In genomic region chr1:85579619-85580018, GRCh38 we compare ENCODE assay signal across 8 cellular contexts. TPM values are rescaled to one million over a fixed set of nuclear protein-coding genes. Genes with fewer than 3 reads are reported as not detected.
DNase-seq lines count a peak whose midpoint lies in the region; ATAC-seq, FAIRE-seq and TF ChIP-seq lines count a peak whose summit lies in the region.

No MANE protein-coding gene starts in this region.

- peaks cover 8% of the 10 kb centered on the region; the same call in 1 of the 2 replicates for H4K20me1 ChIP-seq in HepG2 (ENCODE audit: insufficient read depth, low read length)

- TF ChIP-seq RAD21 in HepG2 (CRISPR knock-in tag; IDR thresholded peaks at IDR 0.05): no peak

- CTCF ChIA-PET in HepG2 (lab: Yijun Ruan, JAX; ENCODE audit: low intra/inter-chr PET ratio, low total read pairs): no interaction called here

- POLR2A ChIA-PET in HepG2 (lab: Yijun Ruan, JAX): interaction anchor here (0.9 to 6.8 kb wide), 5 partner anchors 17 to 237 kb away, joined by 3 to 58 read pairs (median 13); no protein-coding TSS in a partner anchor

- no peaks in the 10 kb centered on the region for H3K36me3 Mint-ChIP-seq in activated T-cell treated with anti-CD3 and anti-CD28 coated beads, Interleukin-2, amount 50 U/mL, for 24 hours (ENCODE audit: low read depth)

- no peak overlapping the region for H3K4me3 Mint-ChIP-seq in activated T-cell treated with anti-CD3 and anti-CD28 coated beads, Interleukin-2, amount 50 U/mL, for 24 hours

- H3K4me2 ChIP-seq in HepG2 (ENCODE audit: low read depth, low read length): peak overlapping the region; percentile 96

- TF ChIP-seq POLR2A in HepG2 (IDR thresholded peaks at IDR 0.05; ENCODE audit: insufficient read depth in 1 of 2, low read depth in 2 of 2, low read length in 2 of 2): no peak

- H3K9me3 ChIP-seq in HUES48 (ENCODE audit: control insufficient read depth, insufficient read depth, low read length) (no peaks in the 10 kb centered on the region), HepG2 (ENCODE audit: low read length) (no peaks in the 10 kb centered on the region), tibial artery (no peaks in the 10 kb centered on the region)

- no peaks in the 10 kb centered on the region for H3K79me2 ChIP-seq in HepG2 (ENCODE audit: insufficient read depth, low read length)

- peak overlapping the region; percentile 83 for H3K27ac ChIP-seq in HUES48 (ENCODE audit: low read depth, low read length)
- H3K27ac ChIP-seq in HepG2 (ENCODE audit: extremely low read length, insufficient read depth, low read length): no peak overlapping the region
- peak overlapping the region; percentile 99 for H3K27ac ChIP-seq in tibial artery

- DNase-seq in choroid plexus epithelial cell (ENCODE audit: low read depth): peak; percentile 60
- no peak for DNase-seq in HepG2 (ENCODE audit: low spot score)
- DNase-seq in tibial artery: peak in 1 of 2 donors; percentile 77
- no peak for DNase-seq in activated T-cell treated with anti-CD3 and anti-CD28 coated beads, Interleukin-2, amount 50 U/mL, for 24 hours
- DNase-seq in cerebellum (ENCODE audit: low spot score): no peak

- H3K27ac Mint-ChIP-seq in activated T-cell treated with anti-CD3 and anti-CD28 coated beads, Interleukin-2, amount 50 U/mL, for 24 hours: no peak overlapping the region

- H3K27me3 ChIP-seq in HUES48 (ENCODE audit: control insufficient read depth, insufficient read depth, low read length) (peaks cover 41% of the 10 kb centered on the region), HepG2 (ENCODE audit: control insufficient read depth in 1 of 2, insufficient read depth in 2 of 2, low read length in 2 of 2) (peaks cover 0 to 25% of the 10 kb centered on the region in 2 experiments; a peak in 4 of 5 replicates), tibial artery (no peaks in the 10 kb centered on the region)

- in situ Hi-C loops in HepG2 (cut with HindIII; ENCODE audit: extremely low pct_ligation_motif_present, low pct_unique_long_range_greater_than_20kb): loop anchor here (5.0 to 10.0 kb wide), 2 partner anchors 105 to 252 kb away; no protein-coding TSS in a partner anchor

- H3K36me3 ChIP-seq in HUES48 (ENCODE audit: control insufficient read depth, insufficient read depth, low read length) (peaks cover 27% of the 10 kb centered on the region), HepG2 (replicated peaks in 1 of 2; ENCODE audit: control insufficient read depth in 1 of 2, insufficient read depth in 2 of 2, low read length in 2 of 2) (peaks cover 4 to 13% of the 10 kb centered on the region in 2 experiments), tibial artery (peaks cover 10 to 25% (median 18%) of the 10 kb centered on the region in 3 donors)

- peak overlapping the region; percentile 53 for H3K9ac ChIP-seq in HUES48 (ENCODE audit: low read depth, low read length)
- peak overlapping the region; percentile 96; the same call in 1 of the 2 replicates for H3K9ac ChIP-seq in HepG2 (ENCODE audit: insufficient read depth, low read depth, low read length)

- H3K9me3 Mint-ChIP-seq in activated T-cell treated with anti-CD3 and anti-CD28 coated beads, Interleukin-2, amount 50 U/mL, for 24 hours: no peaks in the 10 kb centered on the region

- intact Hi-C loops in HepG2 (cut with micrococcal nuclease; ENCODE audit: unreplicated experiment): loop anchor here (2.0 to 5.0 kb wide), 7 partner anchors 33 to 1748 kb away; partner anchors contain the start of genes DDAH1, LMO4 and ZNHIT6
- intact Hi-C loops in tibial artery (cut with DNase I; ENCODE audit: low total_unique reads): loop anchor here (1.0 to 10.0 kb wide), 2 partner anchors 125 to 265 kb away; partner anchors contain the start of gene ZNHIT6

- H2AFZ ChIP-seq in HepG2 (ENCODE audit: low read length): no peak overlapping the region

- peaks cover 38% of the 10 kb centered on the region for H3K4me1 Mint-ChIP-seq in activated T-cell treated with anti-CD3 and anti-CD28 coated beads, Interleukin-2, amount 50 U/mL, for 24 hours (ENCODE audit: low read depth)

- no TSS peak for BruUV-seq in HepG2 (replicated peaks; lab: Mats Ljungman, UMichigan)

- ATAC-seq in HepG2 (no peak), GM19395 (IDR thresholded peaks at IDR 0.05; ENCODE audit: unreplicated experiment) (no peak), HG02885 (IDR thresholded peaks at IDR 0.05; ENCODE audit: poor library complexity, unreplicated experiment) (no peak)

- TF ChIP-seq EP300 in HepG2 (IDR thresholded peaks at IDR 0.05; ENCODE audit: low read depth in 2 of 2, low read length in 2 of 2) (no peak), HepG2 (CRISPR knock-in tag; IDR thresholded peaks at IDR 0.05; ENCODE audit: borderline replicate concordance) (no peak)

- peaks cover 85% of the 10 kb centered on the region for H3K27me3 Mint-ChIP-seq in activated T-cell treated with anti-CD3 and anti-CD28 coated beads, Interleukin-2, amount 50 U/mL, for 24 hours

- 3% methylated on average over 11 of the region's 15 CpGs for WGBS in HepG2 (ENCODE audit: low lambda C conversion rate)

- H3K4me1 ChIP-seq in HUES48 (ENCODE audit: control insufficient read depth, insufficient read depth, low read length): peaks cover 44% of the 10 kb centered on the region
- H3K4me1 ChIP-seq in HepG2 (ENCODE audit: insufficient read depth, low read length): peaks cover 77% of the 10 kb centered on the region
- H3K4me1 ChIP-seq in tibial artery: peaks cover 0 to 46% (median 23%) of the 10 kb centered on the region in 4 donors

- no peak for FAIRE-seq in HepG2 (lab: Jason Lieb, UNC)

- peak overlapping the region; percentile 96 for H3K4me3 ChIP-seq in HUES48 (ENCODE audit: low read depth, low read length)
- H3K4me3 ChIP-seq in choroid plexus epithelial cell (ENCODE audit: low read depth, low read length): peak overlapping the region; percentile 70
- H3K4me3 ChIP-seq in HepG2 (replicated peaks in 1 of 3; ENCODE audit: insufficient read depth in 1 of 3, low read depth in 2 of 3, low read length in 3 of 3): peak overlapping the region; percentile 77 to 86 (median 79); a peak in 4 of 6 replicates
- peak overlapping the region; percentile 85 to 91 for H3K4me3 ChIP-seq in tibial artery

- TF ChIP-seq CTCF in choroid plexus epithelial cell (conservative IDR thresholded peaks at IDR 0.05; ENCODE audit: low read depth, low read length) (no peak), HepG2 (CRISPR knock-in tag; IDR thresholded peaks at IDR 0.05) (no peak), tibial artery (IDR thresholded peaks at IDR 0.05) (no peak)

TF ChIP-seq in HepG2, 621 proteins besides CTCF, POLR2A, EP300 and RAD21:
- TF ChIP-seq, protein P1, sequence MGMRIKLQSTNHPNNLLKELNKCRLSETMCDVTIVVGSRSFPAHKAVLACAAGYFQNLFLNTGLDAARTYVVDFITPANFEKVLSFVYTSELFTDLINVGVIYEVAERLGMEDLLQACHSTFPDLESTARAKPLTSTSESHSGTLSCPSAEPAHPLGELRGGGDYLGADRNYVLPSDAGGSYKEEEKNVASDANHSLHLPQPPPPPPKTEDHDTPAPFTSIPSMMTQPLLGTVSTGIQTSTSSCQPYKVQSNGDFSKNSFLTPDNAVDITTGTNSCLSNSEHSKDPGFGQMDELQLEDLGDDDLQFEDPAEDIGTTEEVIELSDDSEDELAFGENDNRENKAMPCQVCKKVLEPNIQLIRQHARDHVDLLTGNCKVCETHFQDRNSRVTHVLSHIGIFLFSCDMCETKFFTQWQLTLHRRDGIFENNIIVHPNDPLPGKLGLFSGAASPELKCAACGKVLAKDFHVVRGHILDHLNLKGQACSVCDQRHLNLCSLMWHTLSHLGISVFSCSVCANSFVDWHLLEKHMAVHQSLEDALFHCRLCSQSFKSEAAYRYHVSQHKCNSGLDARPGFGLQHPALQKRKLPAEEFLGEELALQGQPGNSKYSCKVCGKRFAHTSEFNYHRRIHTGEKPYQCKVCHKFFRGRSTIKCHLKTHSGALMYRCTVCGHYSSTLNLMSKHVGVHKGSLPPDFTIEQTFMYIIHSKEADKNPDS (CRISPR knock-in tag; IDR thresholded peaks at IDR 0.05): no peak
- TF ChIP-seq ZKSCAN1 (IDR thresholded peaks at IDR 0.05; ENCODE audit: low read length) (no peak), ZBTB38 (CRISPR knock-in tag; IDR thresholded peaks at IDR 0.05) (no peak)
- TF ChIP-seq, protein P2, sequence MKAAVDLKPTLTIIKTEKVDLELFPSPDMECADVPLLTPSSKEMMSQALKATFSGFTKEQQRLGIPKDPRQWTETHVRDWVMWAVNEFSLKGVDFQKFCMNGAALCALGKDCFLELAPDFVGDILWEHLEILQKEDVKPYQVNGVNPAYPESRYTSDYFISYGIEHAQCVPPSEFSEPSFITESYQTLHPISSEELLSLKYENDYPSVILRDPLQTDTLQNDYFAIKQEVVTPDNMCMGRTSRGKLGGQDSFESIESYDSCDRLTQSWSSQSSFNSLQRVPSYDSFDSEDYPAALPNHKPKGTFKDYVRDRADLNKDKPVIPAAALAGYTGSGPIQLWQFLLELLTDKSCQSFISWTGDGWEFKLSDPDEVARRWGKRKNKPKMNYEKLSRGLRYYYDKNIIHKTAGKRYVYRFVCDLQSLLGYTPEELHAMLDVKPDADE (CRISPR knock-in tag; IDR thresholded peaks at IDR 0.05): no peak

RNA-seq across cellular contexts. Expression of gene CCN1, which starts 0.9 kb away (rescaled TPM):
- total RNA-seq in HepG2 (2016; rRNA removed; fragmentation: Illumina TruSeq; extraction: Trizol) (1.2 and 2.6 TPM in 2 replicates), cerebellum (3.7 TPM)
- total RNA-seq in HepG2 (2016; cell fraction: cytosol; rRNA removed; fragmentation: Illumina TruSeq; extraction: Trizol; ENCODE audit: low read depth): 0.30 and 0.35 TPM in 2 replicates
- 1.3 and 2.6 TPM in 2 replicates for total RNA-seq in HepG2 (2016; cell fraction: insoluble cytoplasmic fraction; rRNA removed; fragmentation: Illumina TruSeq; extraction: Trizol)
- total RNA-seq in HepG2 (2016; cell fraction: membrane; rRNA removed; fragmentation: Illumina TruSeq; extraction: Trizol): 0.96 and 1.2 TPM in 2 replicates
- 7.9 and 8.7 TPM in 2 replicates for total RNA-seq in HepG2 (2016; cell fraction: nucleus; rRNA removed; fragmentation: Illumina TruSeq; extraction: Trizol)
- 12.5 and 14.9 TPM in 2 replicates for polyA plus RNA-seq in HepG2 (2011; rRNA removed)
- polyA plus RNA-seq in HepG2 (2011; cell fraction: cytosol; rRNA removed): 14.0 and 14.8 TPM in 2 replicates
- polyA plus RNA-seq in HepG2 (2011; cell fraction: nucleus; rRNA removed): 39.7 and 43.2 TPM in 2 replicates
- 12.9 and 24.7 TPM in 2 replicates for polyA plus RNA-seq in HepG2 (2012)
- polyA plus RNA-seq in HepG2 (2016; cell fraction: cytosol; fragmentation: Illumina TruSeq; extraction: Trizol; ENCODE audit: low read depth): 0.79 and 0.81 TPM in 2 replicates
- polyA plus RNA-seq in HepG2 (2016; cell fraction: insoluble cytoplasmic fraction; fragmentation: Illumina TruSeq; extraction: Trizol; ENCODE audit: low read depth): 2.6 and 3.5 TPM in 2 replicates
- polyA plus RNA-seq in HepG2 (2016; cell fraction: membrane; fragmentation: Illumina TruSeq; extraction: Trizol; ENCODE audit: low read depth): 1.3 and 2.1 TPM in 2 replicates
- 35.0 and 36.4 TPM in 2 replicates for polyA plus RNA-seq in HepG2 (2016; cell fraction: nucleus; fragmentation: Illumina TruSeq; extraction: Trizol; ENCODE audit: insufficient read depth, low read depth)
- 6.4 and 13.6 TPM in 2 replicates for polyA minus RNA-seq in HepG2 (2011; rRNA and poly(A)+ RNA removed; ENCODE audit: low replicate concordance)
- 13.9 and 16.1 TPM in 2 replicates for polyA minus RNA-seq in HepG2 (2011; cell fraction: cytosol; rRNA and poly(A)+ RNA removed)
- polyA minus RNA-seq in HepG2 (2011; cell fraction: nucleus; rRNA and poly(A)+ RNA removed): 23.2 TPM in 2 replicates
